22 cellular contexts compared by ENCODE assay signal in genomic region chr3:33629219-33629618, GRCh38.
"Had no signal": no experiment of that assay in that cellular context is flagged by ENCODE, and none has a peak within 500 bp of the region (broad histone marks: within the 10 kb centered on the region; RNA-seq: fewer than 3 reads in every experiment).

No MANE protein-coding gene starts in this region.

- H3K36me3 ChIP-seq: gastrocnemius medialis, right lobe of liver, thyroid gland, vagina had no signal

- H3K4me3 ChIP-seq: coronary artery, esophagus muscularis mucosa, gastrocnemius medialis, left lung, mucosa of descending colon, right lobe of liver, stomach, thyroid gland, vagina had no signal

- H3K4me1 ChIP-seq: esophagus muscularis mucosa, left lung, parathyroid adenoma, right lobe of liver, thyroid gland, vagina had no signal

- H3K9me3 ChIP-seq: esophagus muscularis mucosa, gastrocnemius medialis, left lung, mucosa of descending colon, neutrophil, right lobe of liver, stomach, thyroid gland, vagina had no signal

- H3K9ac ChIP-seq: parathyroid adenoma had no signal

- H3K27me3 ChIP-seq: esophagus muscularis mucosa, gastrocnemius medialis, left lung, neutrophil, right lobe of liver, stomach, thyroid gland, vagina had no signal

- DNase-seq: dermis blood vessel endothelial cell; effector memory CD4-positive, alpha-beta T cell; gastrocnemius medialis; head of caudate nucleus; kidney; left lung; mesenchymal stem cell; mucosa of descending colon; naive B cell; right lobe of liver; stimulated activated CD4-positive, alpha-beta T cell treated with anti-CD3 and anti-CD28 coated beads, Interleukin-2, amount 100 ng/mL, for 24 hours; stimulated activated CD4-positive, alpha-beta T cell treated with anti-CD3 and anti-CD28 coated beads, Interleukin-4, amount 100 ng/mL, for 24 hours; stimulated activated naive CD4-positive, alpha-beta T cell treated with Interleukin-2 at 50 U/mL for 16 hours; stomach; thyroid gland; trophoblast cell had no signal

- H3K79me2 ChIP-seq: parathyroid adenoma had no signal

- FAIRE-seq: endothelial cell of umbilical vein, kidney had no signal

- H2AFZ ChIP-seq: parathyroid adenoma had no signal

- H3K27ac ChIP-seq: coronary artery, esophagus muscularis mucosa, gastrocnemius medialis, left lung, neutrophil, parathyroid adenoma, right lobe of liver, stomach, thyroid gland, vagina had no signal
